Comparison of ENCODE assay signal across 18 cellular contexts in the genomic region with DNA sequence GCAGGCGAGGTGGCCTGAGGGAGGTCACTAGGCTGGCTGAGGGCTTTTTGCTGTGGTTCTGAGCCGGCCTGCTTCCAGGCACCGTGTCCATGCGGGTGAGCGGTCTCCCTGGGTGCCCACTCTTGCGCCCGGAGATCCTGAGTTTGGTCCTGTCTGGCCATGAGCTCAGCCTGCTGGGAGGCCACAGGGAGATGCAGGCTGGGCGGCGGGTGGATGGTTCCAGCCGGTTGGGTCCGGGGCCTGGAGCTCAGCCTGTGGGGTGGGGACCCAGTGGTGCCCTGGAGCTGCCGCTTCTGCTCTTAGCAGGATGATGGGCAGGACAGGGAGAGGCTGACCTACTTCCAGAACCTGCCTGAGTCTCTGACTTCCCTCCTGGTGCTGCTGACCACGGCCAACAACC. TPM values are rescaled to one million over a fixed set of nuclear protein-coding genes. Genes with fewer than 3 reads are reported as not detected.
"Had no signal": no experiment of that assay in that cellular context is flagged by ENCODE, and none has a peak within 500 bp of the region (broad histone marks: within the 10 kb centered on the region; RNA-seq: fewer than 3 reads in every experiment).

No MANE protein-coding gene starts in this region.

- H3K27ac Mint-ChIP-seq: mesothelial cell of epicardium; stimulated activated effector memory CD8-positive, alpha-beta T cell treated with anti-CD3 and anti-CD28 coated beads, Interleukin-12 subunit alpha, Interleukin-12 subunit beta, amount 100 ng/mL, for 72 hours; stimulated activated naive CD8-positive, alpha-beta T cell treated with anti-CD3 and anti-CD28 coated beads, Interleukin-15, Interleukin-2, amounts not matched to agents 100 ng/mL and 50 ng/mL, for 24 hours had no signal

- DNase-seq: cerebellar nuclear complex; effector CD8-positive, alpha-beta T cell; left cardiac atrium; left ventricle myocardium inferior; lower lobe of right lung; psoas muscle; retina; stimulated activated CD4-positive, alpha-beta T cell treated with anti-CD3 and anti-CD28 coated beads, Interleukin-4, amount 100 ng/mL, for 1 hour; stimulated activated CD8-positive, alpha-beta memory T cell treated with anti-CD3 and anti-CD28 coated beads, Interleukin-4, amount 100 ng/mL, for 48 hours; testis; upper lobe of right lung had no signal

- H3K9me3 Mint-ChIP-seq: memory B cell; mesothelial cell of epicardium; nephron; stimulated activated effector memory CD8-positive, alpha-beta T cell treated with anti-CD3 and anti-CD28 coated beads, Interleukin-12 subunit alpha, Interleukin-12 subunit beta, amount 100 ng/mL, for 72 hours; stimulated activated naive CD8-positive, alpha-beta T cell treated with anti-CD3 and anti-CD28 coated beads, Interleukin-15, Interleukin-2, amounts not matched to agents 100 ng/mL and 50 ng/mL, for 24 hours had no signal

- H3K4me1 Mint-ChIP-seq: mesothelial cell of epicardium, nephron had no signal

- ATAC-seq: left cardiac atrium; psoas muscle; stimulated activated effector memory CD8-positive, alpha-beta T cell treated with anti-CD3 and anti-CD28 coated beads, Interleukin-12 subunit alpha, Interleukin-12 subunit beta, amount 100 ng/mL, for 72 hours; upper lobe of right lung had no signal

- H3K27me3 ChIP-seq: testis, tibial nerve, upper lobe of right lung had no signal

- H3K9me3 ChIP-seq: left ventricle myocardium inferior, lower lobe of right lung, psoas muscle, testis, tibial nerve, upper lobe of right lung had no signal

- H3K4me1 ChIP-seq: lower lobe of right lung, psoas muscle, upper lobe of right lung had no signal

- H3K4me3 ChIP-seq: left ventricle myocardium inferior, lower lobe of right lung, psoas muscle, testis, tibial nerve, upper lobe of right lung had no signal

- H3K27ac ChIP-seq: left ventricle myocardium inferior, lower lobe of right lung, psoas muscle, testis, tibial nerve, upper lobe of right lung had no signal

- H3K4me3 Mint-ChIP-seq: memory B cell; mesothelial cell of epicardium; nephron; stimulated activated effector memory CD8-positive, alpha-beta T cell treated with anti-CD3 and anti-CD28 coated beads, Interleukin-12 subunit alpha, Interleukin-12 subunit beta, amount 100 ng/mL, for 72 hours; stimulated activated naive CD8-positive, alpha-beta T cell treated with anti-CD3 and anti-CD28 coated beads, Interleukin-15, Interleukin-2, amounts not matched to agents 100 ng/mL and 50 ng/mL, for 24 hours had no signal

- H3K27me3 Mint-ChIP-seq: memory B cell; stimulated activated naive CD8-positive, alpha-beta T cell treated with anti-CD3 and anti-CD28 coated beads, Interleukin-15, Interleukin-2, amounts not matched to agents 100 ng/mL and 50 ng/mL, for 24 hours had no signal

RNA-seq across cellular contexts. Expression of a gene that starts 54.2 kb away (rescaled TPM):
- total RNA-seq: myocyte had no signal
